In genomic region chr4:59612235-59612634, GRCh38 we compare ENCODE assay signal across 1 cellular context.
TF ChIP-seq lines count a peak whose summit lies in the region.

No MANE protein-coding gene starts in this region.

TF ChIP-seq in HepG2, 621 proteins besides CTCF, POLR2A, EP300 and RAD21 (continued from another document):
- no peak for TF ChIP-seq KIAA2018 (CRISPR knock-in tag; IDR thresholded peaks at IDR 0.05; ENCODE audit: borderline replicate concordance)
- TF ChIP-seq, protein P1, sequence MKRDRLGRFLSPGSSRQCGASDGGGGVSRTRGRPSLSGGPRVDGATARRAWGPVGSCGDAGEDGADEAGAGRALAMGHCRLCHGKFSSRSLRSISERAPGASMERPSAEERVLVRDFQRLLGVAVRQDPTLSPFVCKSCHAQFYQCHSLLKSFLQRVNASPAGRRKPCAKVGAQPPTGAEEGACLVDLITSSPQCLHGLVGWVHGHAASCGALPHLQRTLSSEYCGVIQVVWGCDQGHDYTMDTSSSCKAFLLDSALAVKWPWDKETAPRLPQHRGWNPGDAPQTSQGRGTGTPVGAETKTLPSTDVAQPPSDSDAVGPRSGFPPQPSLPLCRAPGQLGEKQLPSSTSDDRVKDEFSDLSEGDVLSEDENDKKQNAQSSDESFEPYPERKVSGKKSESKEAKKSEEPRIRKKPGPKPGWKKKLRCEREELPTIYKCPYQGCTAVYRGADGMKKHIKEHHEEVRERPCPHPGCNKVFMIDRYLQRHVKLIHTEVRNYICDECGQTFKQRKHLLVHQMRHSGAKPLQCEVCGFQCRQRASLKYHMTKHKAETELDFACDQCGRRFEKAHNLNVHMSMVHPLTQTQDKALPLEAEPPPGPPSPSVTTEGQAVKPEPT (CRISPR knock-in tag; IDR thresholded peaks at IDR 0.05; ENCODE audit: low read depth): no peak
- TF ChIP-seq TMF1 (CRISPR knock-in tag; IDR thresholded peaks at IDR 0.05; ENCODE audit: low read depth): no peak
- no peak for TF ChIP-seq KMT2A (CRISPR knock-in tag; IDR thresholded peaks at IDR 0.05)
- no peak for TF ChIP-seq PREB (CRISPR knock-in tag; IDR thresholded peaks at IDR 0.05)
